8 cellular contexts compared by ENCODE assay signal in genomic region chr22:32985899-32986772, GRCh38.
A peak's percentile ranks its signal among the peaks of the same experiment; 100 is the strongest.
DNase-seq lines count a peak whose midpoint lies in the region; ATAC-seq and TF ChIP-seq lines count a peak whose summit lies in the region.

No MANE protein-coding gene starts in this region.

- TF ChIP-seq CTCF in endothelial cell (IDR thresholded peaks at IDR 0.05; ENCODE audit: unreplicated experiment), result peak; percentile 83

- peak; percentile 63 for DNase-seq in SIG-M5 treated with dmso at 0.1 percent for 504 hours (lab: John Stamatoyannopoulos, UW; ENCODE audit: unreplicated experiment)
- no peak for DNase-seq in SIG-M5 (lab: John Stamatoyannopoulos, UW)
- peak; percentile 4 for DNase-seq in NCI-H2107 (lab: John Stamatoyannopoulos, UW)
- peak; percentile 68 for DNase-seq in activated CD4-positive, alpha-beta T cell treated with anti-CD3 and anti-CD28 coated beads for 48 hours
- peak; percentile 84 for DNase-seq in endothelial cell (ENCODE audit: low spot score)
- DNase-seq in memory B cell (ENCODE audit: low spot score in 2 of 2), result peak; percentile 6 to 27
- DNase-seq in stimulated activated naive B cell treated with anti-CD40 and anti-IgM and Interleukin-4, amounts not matched to agents 10 μg/mL and 1 μg/mL and 100 μg/mL, for 72 hours, result peak; percentile 47

- peaks cover 19% of the 10 kb centered on the region for H3K4me1 Mint-ChIP-seq in endothelial cell (ENCODE audit: unreplicated experiment)
- no peaks in the 10 kb centered on the region for H3K4me1 Mint-ChIP-seq in memory B cell
- peaks cover 0 to 3% of the 10 kb centered on the region in 2 donors for H3K4me1 Mint-ChIP-seq in stimulated activated naive B cell treated with anti-CD40 and anti-IgM and Interleukin-4, amounts not matched to agents 10 μg/mL and 1 μg/mL and 100 μg/mL, for 72 hours

- no peak overlapping the region for H3K4me3 Mint-ChIP-seq in endothelial cell (ENCODE audit: unreplicated experiment)
- no peak overlapping the region for H3K4me3 Mint-ChIP-seq in memory B cell
- H3K4me3 Mint-ChIP-seq in stimulated activated naive B cell treated with anti-CD40 and anti-IgM and Interleukin-4, amounts not matched to agents 10 μg/mL and 1 μg/mL and 100 μg/mL, for 72 hours, result no peak overlapping the region

- H3K27ac Mint-ChIP-seq in endothelial cell (ENCODE audit: unreplicated experiment), result peak overlapping the region; percentile 84
- H3K27ac Mint-ChIP-seq in memory B cell, result no peak overlapping the region
- H3K27ac Mint-ChIP-seq in stimulated activated naive B cell treated with anti-CD40 and anti-IgM and Interleukin-4, amounts not matched to agents 10 μg/mL and 1 μg/mL and 100 μg/mL, for 72 hours, result no peak overlapping the region

- H3K9me3 Mint-ChIP-seq in endothelial cell (ENCODE audit: unreplicated experiment) (no peaks in the 10 kb centered on the region), memory B cell (peaks cover 1% of the 10 kb centered on the region)
- H3K9me3 Mint-ChIP-seq in stimulated activated naive B cell treated with anti-CD40 and anti-IgM and Interleukin-4, amounts not matched to agents 10 μg/mL and 1 μg/mL and 100 μg/mL, for 72 hours, result peaks cover 0 to 4% of the 10 kb centered on the region in 2 donors

- H3K36me3 Mint-ChIP-seq in endothelial cell (ENCODE audit: low read depth, unreplicated experiment) (no peaks in the 10 kb centered on the region), memory B cell (no peaks in the 10 kb centered on the region)
- H3K36me3 Mint-ChIP-seq in stimulated activated naive B cell treated with anti-CD40 and anti-IgM and Interleukin-4, amounts not matched to agents 10 μg/mL and 1 μg/mL and 100 μg/mL, for 72 hours, result no peaks in the 10 kb centered on the region

- no peak for ATAC-seq in memory B cell (ENCODE audit: low read depth)
- ATAC-seq in stimulated activated naive B cell treated with anti-CD40 and anti-IgM and Interleukin-4, amounts not matched to agents 10 μg/mL and 1 μg/mL and 100 μg/mL, for 72 hours (replicated peaks), result peak; percentile 90 to 92
- no peak for ATAC-seq in GM21529 (IDR thresholded peaks at IDR 0.05; ENCODE audit: unreplicated experiment)

- H3K27me3 Mint-ChIP-seq in endothelial cell (ENCODE audit: unreplicated experiment), result peaks cover 3% of the 10 kb centered on the region
- peaks cover 7% of the 10 kb centered on the region for H3K27me3 Mint-ChIP-seq in memory B cell
- peaks cover 0 to 9% of the 10 kb centered on the region in 2 donors for H3K27me3 Mint-ChIP-seq in stimulated activated naive B cell treated with anti-CD40 and anti-IgM and Interleukin-4, amounts not matched to agents 10 μg/mL and 1 μg/mL and 100 μg/mL, for 72 hours

Comparison
In these comparisons a context has a peak if more than half of its experiments do, and no peak if none do; other contexts are left out.
1. ATAC-seq: peak in stimulated activated naive B cell treated with anti-CD40 and anti-IgM and Interleukin-4, amounts not matched to agents 10 μg/mL and 1 μg/mL and 100 μg/mL, for 72 hours (2 of 2); none in memory B cell (single experiment) and GM21529 (single experiment).